In the genomic region with DNA sequence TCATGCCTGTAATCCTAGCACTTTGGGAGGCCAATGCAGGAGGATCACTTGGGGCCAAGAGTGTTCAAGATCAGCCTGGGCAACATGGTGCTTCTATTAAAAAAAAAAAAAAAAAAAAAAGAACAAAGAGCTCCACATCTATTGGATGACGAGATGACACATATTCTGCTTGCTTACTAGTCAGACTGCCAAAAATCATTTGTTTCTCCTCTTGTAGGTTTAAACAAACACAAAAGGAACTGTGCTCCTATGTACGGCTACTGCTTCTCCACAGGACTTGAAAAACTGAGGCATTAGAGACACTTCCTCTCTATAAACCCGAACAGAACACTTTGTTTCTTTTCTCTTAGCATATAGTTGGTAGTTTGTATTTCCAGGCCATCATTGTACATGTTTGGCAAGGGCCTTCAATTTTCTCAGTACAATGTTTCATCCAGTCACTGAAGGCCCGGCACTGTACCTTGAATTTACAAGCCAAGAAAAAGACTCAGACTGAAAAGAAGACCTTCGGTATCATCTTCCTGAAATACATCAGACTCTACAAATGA, we compare ENCODE assay signal across 17 cellular contexts. TPM values are rescaled to one million over a fixed set of nuclear protein-coding genes. Genes with fewer than 3 reads are reported as not detected.
DNase-seq lines count a peak whose midpoint lies in the region; ATAC-seq, FAIRE-seq and TF ChIP-seq lines count a peak whose summit lies in the region.
"Had no signal": no experiment of that assay in that cellular context is flagged by ENCODE, and none has a peak within 500 bp of the region (broad histone marks: within the 10 kb centered on the region; RNA-seq: fewer than 3 reads in every experiment).

No MANE protein-coding gene starts in this region.

- H3K4me3 ChIP-seq in A673 (ENCODE audit: low read depth, low read length, poor library complexity, severe bottlenecking) (no peak overlapping the region), OCI-LY3 (ENCODE audit: low read length) (no peak overlapping the region), HepG2 (replicated peaks in 1 of 3; ENCODE audit: insufficient read depth in 1 of 3, low read depth in 2 of 3, low read length in 3 of 3) (no peak overlapping the region), vagina (no peak overlapping the region)
- H3K4me3 ChIP-seq: MG63 had no signal

- in situ Hi-C loops in HepG2 (cut with HindIII; ENCODE audit: extremely low pct_ligation_motif_present, low pct_unique_long_range_greater_than_20kb), result no loop called here

- CTCF ChIA-PET in A673 (lab: Charles Lee) (no interaction called here), HEK293T (lab: Yijun Ruan, JAX) (interaction anchor here (1.0 kb wide), 1 partner anchor 31 kb away, joined by 6 read pairs; no protein-coding TSS in a partner anchor), HepG2 (lab: Yijun Ruan, JAX; ENCODE audit: low intra/inter-chr PET ratio, low total read pairs) (no interaction called here)

- ATAC-seq in HepG2 (no peak), HG03108 (IDR thresholded peaks at IDR 0.05; ENCODE audit: unreplicated experiment) (no peak)
- ATAC-seq: foreskin keratinocyte; PC-3; stimulated activated naive CD8-positive, alpha-beta T cell treated with anti-CD3 and anti-CD28 coated beads, Interleukin-15, amount 100 ng/mL, for 72 hours had no signal

- POLR2A ChIA-PET in A673 (lab: Charles Lee; ENCODE audit: low non-redundant PET), result no interaction called here
- POLR2A ChIA-PET in HEK293T (lab: Yijun Ruan, JAX), result no interaction called here
- POLR2A ChIA-PET in HepG2 (lab: Yijun Ruan, JAX), result no interaction called here

- H3K36me3 ChIP-seq in A673 (ENCODE audit: insufficient read depth, low read length, poor library complexity, severe bottlenecking), result peaks cover 15% of the 10 kb centered on the region
- H3K36me3 ChIP-seq in OCI-LY3 (replicated peaks; ENCODE audit: low read depth, low read length), result peaks cover 3% of the 10 kb centered on the region
- H3K36me3 ChIP-seq in HepG2 (replicated peaks in 1 of 2; ENCODE audit: control insufficient read depth in 1 of 2, insufficient read depth in 2 of 2, low read length in 2 of 2), result peaks cover 0 to 17% of the 10 kb centered on the region in 2 experiments; a peak in 2 of 5 replicates
- H3K36me3 ChIP-seq in vagina, result no peaks in the 10 kb centered on the region

- DNase-seq in A673 (ENCODE audit: low spot score) (no peak), HEK293T (ENCODE audit: extremely low spot score) (no peak), HepG2 (ENCODE audit: low spot score) (no peak), vagina (ENCODE audit: extremely low spot score in 2 of 2) (no peak), GM03348 (ENCODE audit: low spot score) (no peak), NCI-H446 treated with DMSO at 0.1 percent for 48 hours (lab: John Stamatoyannopoulos, UW) (no peak)
- DNase-seq: activated gamma-delta T cell treated with Interleukin-2 at 50 U/mL for 16 hours; DND-41; foreskin keratinocyte; MG63; NCI-H2227 treated with DMSO at 0.1 percent for 48 hours; PC-3; small intestine; stimulated activated naive CD8-positive, alpha-beta T cell treated with anti-CD3 and anti-CD28 coated beads, Interleukin-15, amount 100 ng/mL, for 72 hours; WERI-Rb-1 had no signal

- H3K9me3 ChIP-seq in A673 (ENCODE audit: low read depth, low read length, poor library complexity, severe bottlenecking) (no peaks in the 10 kb centered on the region), OCI-LY3 (ENCODE audit: insufficient read depth, low read length) (no peaks in the 10 kb centered on the region), HepG2 (ENCODE audit: low read length) (no peaks in the 10 kb centered on the region), vagina (no peaks in the 10 kb centered on the region)
- H3K9me3 ChIP-seq: MG63 had no signal

- BruUV-seq in A673 (replicated peaks; lab: Mats Ljungman, UMichigan), result no TSS peak
- no TSS peak for BruUV-seq in HepG2 (replicated peaks; lab: Mats Ljungman, UMichigan)

- TF ChIP-seq CTCF in A673 (conservative IDR thresholded peaks at IDR 0.05; ENCODE audit: low read depth, low read length), result no peak
- no peak for TF ChIP-seq CTCF in OCI-LY3 (IDR thresholded peaks at IDR 0.05; ENCODE audit: low read depth, low read length)
- TF ChIP-seq CTCF in HepG2 (CRISPR knock-in tag; IDR thresholded peaks at IDR 0.05), result no peak
- no peak for TF ChIP-seq CTCF in vagina (IDR thresholded peaks at IDR 0.05)

- H2AFZ ChIP-seq in OCI-LY3 (ENCODE audit: low read depth, low read length), result no peak overlapping the region
- no peak overlapping the region for H2AFZ ChIP-seq in HepG2 (ENCODE audit: low read length)

- FAIRE-seq in HepG2 (lab: Jason Lieb, UNC), result no peak
- FAIRE-seq: small intestine had no signal

- H3K9ac ChIP-seq in OCI-LY3 (ENCODE audit: low read length), result no peak overlapping the region
- no peak overlapping the region for H3K9ac ChIP-seq in HepG2 (ENCODE audit: insufficient read depth, low read depth, low read length)

- no peak for TF ChIP-seq RAD21 in HepG2 (CRISPR knock-in tag; IDR thresholded peaks at IDR 0.05)

- 88% methylated on average over 5 of the region's 5 CpGs for WGBS in HepG2 (ENCODE audit: low lambda C conversion rate)

- H3K27me3 ChIP-seq in A673 (replicated peaks; ENCODE audit: insufficient read depth, low read depth, low read length, poor library complexity) (no peaks in the 10 kb centered on the region), OCI-LY3 (ENCODE audit: low read depth, low read length) (no peaks in the 10 kb centered on the region), HepG2 (ENCODE audit: control insufficient read depth in 1 of 2, insufficient read depth in 2 of 2, low read length in 2 of 2) (no peaks in the 10 kb centered on the region), vagina (no peaks in the 10 kb centered on the region)
- H3K27me3 ChIP-seq: foreskin keratinocyte, MG63 had no signal

- TF ChIP-seq POLR2A in HepG2 (IDR thresholded peaks at IDR 0.05; ENCODE audit: insufficient read depth in 1 of 2, low read depth in 2 of 2, low read length in 2 of 2) (no peak), vagina (IDR thresholded peaks at IDR 0.05) (no peak)

- H3K4me2 ChIP-seq in OCI-LY3 (ENCODE audit: low read length) (peak overlapping the region; percentile 32), HepG2 (ENCODE audit: low read depth, low read length) (no peak overlapping the region)

- H4K20me1 ChIP-seq in OCI-LY3 (ENCODE audit: insufficient read depth, low read length), result peaks cover 25% of the 10 kb centered on the region
- H4K20me1 ChIP-seq in HepG2 (ENCODE audit: insufficient read depth, low read length), result peaks cover 13% of the 10 kb centered on the region; the same call in 1 of the 2 replicates

- peaks cover 98% of the 10 kb centered on the region for H3K79me2 ChIP-seq in OCI-LY3 (ENCODE audit: low read length)
- peaks cover 88% of the 10 kb centered on the region for H3K79me2 ChIP-seq in HepG2 (ENCODE audit: insufficient read depth, low read length)

- H3K4me1 ChIP-seq in A673 (ENCODE audit: insufficient read depth, low read length, poor library complexity, severe bottlenecking) (peaks cover 4% of the 10 kb centered on the region), OCI-LY3 (ENCODE audit: low read length) (peaks cover 42% of the 10 kb centered on the region), HepG2 (ENCODE audit: insufficient read depth, low read length) (peaks cover 63% of the 10 kb centered on the region), vagina (peaks cover 35% of the 10 kb centered on the region)

- intact Hi-C loops in A673 (cut with micrococcal nuclease; ENCODE audit: unreplicated experiment) (no loop called here), HepG2 (cut with micrococcal nuclease; ENCODE audit: unreplicated experiment) (no loop called here), vagina (cut with DNase I) (no loop called here)

- H3K27ac ChIP-seq in A673 (ENCODE audit: low read depth, low read length, poor library complexity, severe bottlenecking) (peak overlapping the region; percentile 15), OCI-LY3 (ENCODE audit: low read length) (peak overlapping the region; percentile 11; the same call in 1 of the 2 replicates), HepG2 (ENCODE audit: extremely low read length, insufficient read depth, low read length) (peak overlapping the region; percentile 38), vagina (no peak overlapping the region)
- H3K27ac ChIP-seq: foreskin keratinocyte, WERI-Rb-1 had no signal

- TF ChIP-seq EP300 in HepG2 (IDR thresholded peaks at IDR 0.05; ENCODE audit: low read depth in 2 of 2, low read length in 2 of 2) (no peak), HepG2 (CRISPR knock-in tag; IDR thresholded peaks at IDR 0.05; ENCODE audit: borderline replicate concordance) (no peak)

RNA-seq across cellular contexts. Expression of a gene that starts 6.0 kb away (rescaled TPM):
- total RNA-seq in A673 (2021) (39.8 and 41.2 TPM in 2 replicates), HepG2 (2016; rRNA removed; fragmentation: Illumina TruSeq; extraction: Trizol) (20.4 and 20.7 TPM in 2 replicates), vagina (16.7 TPM)
- total RNA-seq in HepG2 (2016; cell fraction: cytosol; rRNA removed; fragmentation: Illumina TruSeq; extraction: Trizol; ENCODE audit: low read depth), result 6.6 and 8.1 TPM in 2 replicates
- total RNA-seq in HepG2 (2016; cell fraction: insoluble cytoplasmic fraction; rRNA removed; fragmentation: Illumina TruSeq; extraction: Trizol), result 20.6 and 21.7 TPM in 2 replicates
- total RNA-seq in HepG2 (2016; cell fraction: membrane; rRNA removed; fragmentation: Illumina TruSeq; extraction: Trizol), result 11.4 and 13.2 TPM in 2 replicates
- 24.7 and 29.2 TPM in 2 replicates for total RNA-seq in HepG2 (2016; cell fraction: nucleus; rRNA removed; fragmentation: Illumina TruSeq; extraction: Trizol)
- 11.5 and 13.4 TPM in 2 replicates for polyA plus RNA-seq in HepG2 (2011; rRNA removed)
- polyA plus RNA-seq in HepG2 (2011; cell fraction: cytosol; rRNA removed), result 6.3 and 6.6 TPM in 2 replicates
- 11.5 and 15.4 TPM in 2 replicates for polyA plus RNA-seq in HepG2 (2011; cell fraction: nucleus; rRNA removed)
- polyA plus RNA-seq in HepG2 (2012), result 10.4 and 13.0 TPM in 2 replicates
- polyA plus RNA-seq in HepG2 (2016; cell fraction: cytosol; fragmentation: Illumina TruSeq; extraction: Trizol; ENCODE audit: low read depth), result 2.8 and 4.0 TPM in 2 replicates
- polyA plus RNA-seq in HepG2 (2016; cell fraction: insoluble cytoplasmic fraction; fragmentation: Illumina TruSeq; extraction: Trizol; ENCODE audit: low read depth), result 13.4 and 19.6 TPM in 2 replicates
- 5.7 and 6.6 TPM in 2 replicates for polyA plus RNA-seq in HepG2 (2016; cell fraction: membrane; fragmentation: Illumina TruSeq; extraction: Trizol; ENCODE audit: low read depth)
- polyA plus RNA-seq in HepG2 (2016; cell fraction: nucleus; fragmentation: Illumina TruSeq; extraction: Trizol; ENCODE audit: insufficient read depth, low read depth), result 46.0 and 50.5 TPM in 2 replicates
- 11.6 and 20.1 TPM in 2 replicates for polyA minus RNA-seq in HepG2 (2011; rRNA and poly(A)+ RNA removed; ENCODE audit: low replicate concordance)
- polyA minus RNA-seq in HepG2 (2011; cell fraction: cytosol; rRNA and poly(A)+ RNA removed), result 5.3 and 8.4 TPM in 2 replicates
- polyA minus RNA-seq in HepG2 (2011; cell fraction: nucleus; rRNA and poly(A)+ RNA removed), result 22.4 and 32.9 TPM in 2 replicates

RNA-seq across cellular contexts. Expression of a gene that starts 24.4 kb away (rescaled TPM):
- total RNA-seq in A673 (2021), result 0.58 and 2.1 TPM in 2 replicates
- total RNA-seq in HepG2 (2016; rRNA removed; fragmentation: Illumina TruSeq; extraction: Trizol), result 0.31 and 0.42 TPM in 2 replicates
- total RNA-seq in HepG2 (2016; cell fraction: cytosol; rRNA removed; fragmentation: Illumina TruSeq; extraction: Trizol; ENCODE audit: low read depth), result 0.20 and 0.26 TPM in 2 replicates
- total RNA-seq in HepG2 (2016; cell fraction: insoluble cytoplasmic fraction; rRNA removed; fragmentation: Illumina TruSeq; extraction: Trizol), result 0.15 and 0.30 TPM in 2 replicates
- 0.28 and 0.34 TPM in 2 replicates for total RNA-seq in HepG2 (2016; cell fraction: membrane; rRNA removed; fragmentation: Illumina TruSeq; extraction: Trizol)
- 0.38 and 0.62 TPM in 2 replicates for total RNA-seq in HepG2 (2016; cell fraction: nucleus; rRNA removed; fragmentation: Illumina TruSeq; extraction: Trizol)
- polyA plus RNA-seq in HepG2 (2011; rRNA removed), result 1.7 and 2.1 TPM in 2 replicates
- 1.7 and 2.2 TPM in 2 replicates for polyA plus RNA-seq in HepG2 (2011; cell fraction: cytosol; rRNA removed)
- 0.77 and 1.6 TPM in 2 replicates for polyA plus RNA-seq in HepG2 (2011; cell fraction: nucleus; rRNA removed)
- 4.1 and 5.6 TPM in 2 replicates for polyA plus RNA-seq in HepG2 (2012)
- polyA plus RNA-seq in HepG2 (2016; cell fraction: cytosol; fragmentation: Illumina TruSeq; extraction: Trizol; ENCODE audit: low read depth), result 0.14 and 0.15 TPM in 2 replicates
- 0.21 and 0.37 TPM in 2 replicates for polyA plus RNA-seq in HepG2 (2016; cell fraction: insoluble cytoplasmic fraction; fragmentation: Illumina TruSeq; extraction: Trizol; ENCODE audit: low read depth)
- polyA plus RNA-seq in HepG2 (2016; cell fraction: membrane; fragmentation: Illumina TruSeq; extraction: Trizol; ENCODE audit: low read depth), result 0.28 and 0.40 TPM in 2 replicates
- polyA plus RNA-seq in HepG2 (2016; cell fraction: nucleus; fragmentation: Illumina TruSeq; extraction: Trizol; ENCODE audit: insufficient read depth, low read depth), result 0.29 and 0.42 TPM in 2 replicates
- polyA minus RNA-seq in HepG2 (2011; rRNA and poly(A)+ RNA removed; ENCODE audit: low replicate concordance), result 2.5 and 7.8 TPM in 2 replicates
- 0.79 and 1.5 TPM in 2 replicates for polyA minus RNA-seq in HepG2 (2011; cell fraction: cytosol; rRNA and poly(A)+ RNA removed)
- 1.3 and 3.1 TPM in 2 replicates for polyA minus RNA-seq in HepG2 (2011; cell fraction: nucleus; rRNA and poly(A)+ RNA removed)
- total RNA-seq in vagina, result 17.2 TPM
